ENCODE assay signal across 26 cellular contexts in genomic region chr12:15196678-15197267, GRCh38. TPM values are rescaled to one million over a fixed set of nuclear protein-coding genes. Genes with fewer than 3 reads are reported as not detected.
DNase-seq lines count a peak whose midpoint lies in the region; ATAC-seq and TF ChIP-seq lines count a peak whose summit lies in the region.
"Had no signal": no experiment of that assay in that cellular context is flagged by ENCODE, and none has a peak within 500 bp of the region (broad histone marks: within the 10 kb centered on the region; RNA-seq: fewer than 3 reads in every experiment).

No MANE protein-coding gene starts in this region.

- H3K27me3 Mint-ChIP-seq in Calu3 (ENCODE audit: unreplicated experiment), result no peaks in the 10 kb centered on the region

- peaks cover 16% of the 10 kb centered on the region for H3K4me1 ChIP-seq in lower lobe of right lung
- peaks cover 44% of the 10 kb centered on the region for H3K4me1 ChIP-seq in stomach smooth muscle (ENCODE audit: control insufficient read depth, insufficient read depth, low read length)
- H3K4me1 ChIP-seq: foreskin keratinocyte had no signal

- H3K9me3 ChIP-seq in lower lobe of right lung (no peaks in the 10 kb centered on the region), stomach smooth muscle (ENCODE audit: control insufficient read depth in 2 of 2, low read length in 2 of 2) (no peaks in the 10 kb centered on the region)
- H3K9me3 ChIP-seq: neutrophil, SK-N-SH had no signal

- CTCF ChIA-PET in Calu3 (lab: Charles Lee), result no interaction called here

- no TSS peak for BruUV-seq in Calu3 (replicated peaks; lab: Mats Ljungman, UMichigan)

- H3K36me3 ChIP-seq in lower lobe of right lung, result no peaks in the 10 kb centered on the region
- no peaks in the 10 kb centered on the region for H3K36me3 ChIP-seq in stomach smooth muscle (ENCODE audit: control insufficient read depth in 2 of 2, insufficient read depth in 2 of 2, low read length in 2 of 2)
- H3K36me3 ChIP-seq: neutrophil had no signal

- peak overlapping the region; percentile 52 for H3K27ac ChIP-seq in lower lobe of right lung
- H3K27ac ChIP-seq in stomach smooth muscle (ENCODE audit: low read length), result peak overlapping the region; percentile 70
- H3K27ac ChIP-seq: foreskin keratinocyte, neutrophil, RWPE1, VCaP had no signal

- H3K27ac Mint-ChIP-seq in Calu3 (ENCODE audit: unreplicated experiment), result no peak overlapping the region
- no peak overlapping the region for H3K27ac Mint-ChIP-seq in activated naive CD4-positive, alpha-beta T cell treated with anti-CD3 and anti-CD28 coated beads, Interleukin-2, amount 50 U/mL, for 72 hours
- H3K27ac Mint-ChIP-seq: activated CD4-positive, alpha-beta T cell treated with anti-CD3 and anti-CD28 coated beads, Interleukin-2, amount 10 ng/mL, durations not matched to agents 7 days and 5 days; activated CD8-positive, alpha-beta memory T cell treated with anti-CD3 and anti-CD28 coated beads, Interleukin-2, amount 10 ng/mL, durations not matched to agents 7 days and 5 days; activated T-helper 1 cell treated with anti-CD3 and anti-CD28 coated beads, Interleukin-12 subunit alpha, Interleukin-12 subunit beta, Interleukin-2, Interleukin-4 antibody, amounts not matched to agents 30 ng/mL and 10 ng/mL and 1 ng/mL, durations not matched to agents 14 hours and 24 hours and 36 hours; CD14-positive monocyte; stimulated activated naive CD8-positive, alpha-beta T cell treated with anti-CD3 and anti-CD28 coated beads, Interleukin-15, Interleukin-2, amounts not matched to agents 100 ng/mL and 50 ng/mL, for 24 hours had no signal

- intact Hi-C loops in lower lobe of right lung (cut with DNase I) (no loop called here), Calu3 (cut with micrococcal nuclease; ENCODE audit: unreplicated experiment) (no loop called here)

- TF ChIP-seq CTCF in lower lobe of right lung (IDR thresholded peaks at IDR 0.05), result no peak
- no peak for TF ChIP-seq CTCF in Calu3 (IDR thresholded peaks at IDR 0.05; ENCODE audit: unreplicated experiment)

- peaks cover 18% of the 10 kb centered on the region for H3K4me1 Mint-ChIP-seq in Calu3 (ENCODE audit: low read depth, unreplicated experiment)
- H3K4me1 Mint-ChIP-seq: activated CD4-positive, alpha-beta T cell treated with anti-CD3 and anti-CD28 coated beads, Interleukin-2, amount 10 ng/mL, durations not matched to agents 7 days and 5 days; activated CD8-positive, alpha-beta memory T cell treated with anti-CD3 and anti-CD28 coated beads, Interleukin-2, amount 10 ng/mL, durations not matched to agents 7 days and 5 days; CD14-positive monocyte had no signal

- DNase-seq in lower lobe of right lung (no peak), Calu3 (no peak), NCI-H526 (lab: John Stamatoyannopoulos, UW) (no peak), glomerular visceral epithelial cell (ENCODE audit: extremely low spot score) (no peak)
- no peak for DNase-seq in activated naive CD4-positive, alpha-beta T cell treated with anti-CD3 and anti-CD28 coated beads, Interleukin-2, amount 50 U/mL, for 72 hours (ENCODE audit: low spot score in 2 of 2)
- DNase-seq: activated CD4-positive, alpha-beta T cell treated with anti-CD3 and anti-CD28 coated beads, Interleukin-2, amount 10 ng/mL, durations not matched to agents 7 days and 5 days; activated CD8-positive, alpha-beta memory T cell treated with anti-CD3 and anti-CD28 coated beads, Interleukin-2, amount 10 ng/mL, durations not matched to agents 7 days and 5 days; activated naive CD4-positive, alpha-beta T cell treated with anti-CD3 and anti-CD28 coated beads, Interleukin-2, amount 50 U/mL, for 16 hours; effector CD4-positive, alpha-beta T cell; foreskin keratinocyte; MM.1S; NCI-H1436 treated with DMSO at 0.1 percent for 48 hours; NCI-H510A treated with DMSO at 0.1 percent for 48 hours; SK-N-SH; stimulated activated CD4-positive, alpha-beta T cell treated with anti-CD3 and anti-CD28 coated beads, Interleukin-4, amount 100 ng/mL, for 4 hours; T-helper 2 cell had no signal

- no peak overlapping the region for H3K4me3 Mint-ChIP-seq in Calu3 (ENCODE audit: low read depth, unreplicated experiment)
- H3K4me3 Mint-ChIP-seq: activated CD4-positive, alpha-beta T cell treated with anti-CD3 and anti-CD28 coated beads, Interleukin-2, amount 10 ng/mL, durations not matched to agents 7 days and 5 days; activated CD8-positive, alpha-beta memory T cell treated with anti-CD3 and anti-CD28 coated beads, Interleukin-2, amount 10 ng/mL, durations not matched to agents 7 days and 5 days; activated T-helper 1 cell treated with anti-CD3 and anti-CD28 coated beads, Interleukin-12 subunit alpha, Interleukin-12 subunit beta, Interleukin-2, Interleukin-4 antibody, amounts not matched to agents 30 ng/mL and 10 ng/mL and 1 ng/mL, durations not matched to agents 14 hours and 24 hours and 36 hours; CD14-positive monocyte; stimulated activated naive CD8-positive, alpha-beta T cell treated with anti-CD3 and anti-CD28 coated beads, Interleukin-15, Interleukin-2, amounts not matched to agents 100 ng/mL and 50 ng/mL, for 24 hours had no signal

- peak; percentile 89 for ATAC-seq in GM18867 (IDR thresholded peaks at IDR 0.05; ENCODE audit: unreplicated experiment)
- ATAC-seq in HG03521 (IDR thresholded peaks at IDR 0.05; ENCODE audit: unreplicated experiment), result peak; percentile 56
- ATAC-seq in lower lobe of right lung, result no peak
- ATAC-seq in activated naive CD4-positive, alpha-beta T cell treated with anti-CD3 and anti-CD28 coated beads, Interleukin-2, amount 50 U/mL, for 72 hours, result no peak
- ATAC-seq: activated CD8-positive, alpha-beta memory T cell treated with anti-CD3 and anti-CD28 coated beads, Interleukin-2, amount 10 ng/mL, durations not matched to agents 7 days and 5 days; foreskin keratinocyte had no signal

- H3K27me3 ChIP-seq in lower lobe of right lung (ENCODE audit: low read depth), result no peaks in the 10 kb centered on the region
- H3K27me3 ChIP-seq in stomach smooth muscle (ENCODE audit: control insufficient read depth in 1 of 2, insufficient read depth in 2 of 2, low read length in 2 of 2), result no peaks in the 10 kb centered on the region
- H3K27me3 ChIP-seq: foreskin keratinocyte had no signal

- H3K9ac ChIP-seq in stomach smooth muscle (ENCODE audit: low read length in 2 of 2), result peak overlapping the region in 1 of 2 donors; percentile 14
- H3K9ac ChIP-seq: SK-N-SH had no signal

- no peak overlapping the region for H3K4me3 ChIP-seq in lower lobe of right lung
- H3K4me3 ChIP-seq in stomach smooth muscle (ENCODE audit: low read length in 2 of 2), result peak overlapping the region; percentile 8 to 50
- H3K4me3 ChIP-seq: lung had no signal

- no peaks in the 10 kb centered on the region for H3K9me3 Mint-ChIP-seq in Calu3 (ENCODE audit: low read depth, unreplicated experiment)
- no peaks in the 10 kb centered on the region for H3K9me3 Mint-ChIP-seq in activated naive CD4-positive, alpha-beta T cell treated with anti-CD3 and anti-CD28 coated beads, Interleukin-2, amount 50 U/mL, for 72 hours
- H3K9me3 Mint-ChIP-seq: activated CD4-positive, alpha-beta T cell treated with anti-CD3 and anti-CD28 coated beads, Interleukin-2, amount 10 ng/mL, durations not matched to agents 7 days and 5 days; activated T-helper 1 cell treated with anti-CD3 and anti-CD28 coated beads, Interleukin-12 subunit alpha, Interleukin-12 subunit beta, Interleukin-2, Interleukin-4 antibody, amounts not matched to agents 30 ng/mL and 10 ng/mL and 1 ng/mL, durations not matched to agents 14 hours and 24 hours and 36 hours; CD14-positive monocyte; stimulated activated naive CD8-positive, alpha-beta T cell treated with anti-CD3 and anti-CD28 coated beads, Interleukin-15, Interleukin-2, amounts not matched to agents 100 ng/mL and 50 ng/mL, for 24 hours had no signal

- no peaks in the 10 kb centered on the region for H3K36me3 Mint-ChIP-seq in Calu3 (ENCODE audit: insufficient read depth, unreplicated experiment)
- H3K36me3 Mint-ChIP-seq in activated naive CD4-positive, alpha-beta T cell treated with anti-CD3 and anti-CD28 coated beads, Interleukin-2, amount 50 U/mL, for 72 hours, result no peaks in the 10 kb centered on the region
- H3K36me3 Mint-ChIP-seq: activated CD8-positive, alpha-beta memory T cell treated with anti-CD3 and anti-CD28 coated beads, Interleukin-2, amount 10 ng/mL, durations not matched to agents 7 days and 5 days; CD14-positive monocyte had no signal

RNA-seq across cellular contexts. Expression of gene RERG, which starts 24.4 kb away (rescaled TPM):
- total RNA-seq in lower lobe of right lung (9.0 TPM), Calu3 (2022) (6.0 and 8.9 TPM in 2 replicates)
- total RNA-seq in activated naive CD4-positive, alpha-beta T cell treated with anti-CD3 and anti-CD28 coated beads, Interleukin-2, amount 50 U/mL, for 72 hours, result not detected
- total RNA-seq: activated CD8-positive, alpha-beta memory T cell treated with anti-CD3 and anti-CD28 coated beads, Interleukin-2, amount 10 ng/mL, durations not matched to agents 7 days and 5 days; activated T-helper 1 cell treated with anti-CD3 and anti-CD28 coated beads, Interleukin-12 subunit alpha, Interleukin-12 subunit beta, Interleukin-2, Interleukin-4 antibody, amounts not matched to agents 30 ng/mL and 10 ng/mL and 1 ng/mL, durations not matched to agents 14 hours and 24 hours and 36 hours; foreskin keratinocyte had no signal

Comparison
In these comparisons a context has a peak if more than half of its experiments do, and no peak if none do; other contexts are left out.
1. ATAC-seq: peak in GM18867 (single experiment) and HG03521 (single experiment); none in lower lobe of right lung (0 of 2) and activated naive CD4-positive, alpha-beta T cell treated with anti-CD3 and anti-CD28 coated beads, Interleukin-2, amount 50 U/mL, for 72 hours (0 of 2).